8 cellular contexts compared by ENCODE assay signal in genomic region chr2:108447947-108448677, GRCh38. TPM values are rescaled to one million over a fixed set of nuclear protein-coding genes. Genes with fewer than 3 reads are reported as not detected.
DNase-seq lines count a peak whose midpoint lies in the region; ATAC-seq and TF ChIP-seq lines count a peak whose summit lies in the region.

No MANE protein-coding gene starts in this region.

- H3K36me3 ChIP-seq in HCT116 (ENCODE audit: control insufficient read depth in 1 of 2, insufficient read depth in 2 of 2, low read length in 2 of 2) (peaks cover 3 to 8% of the 10 kb centered on the region in 2 experiments; a peak in 2 of 4 replicates), iPS-20b (ENCODE audit: insufficient read depth, low read depth, low read length) (peaks cover 24% of the 10 kb centered on the region), stomach smooth muscle (ENCODE audit: control insufficient read depth in 2 of 2, insufficient read depth in 2 of 2, low read length in 2 of 2) (peaks cover 3 to 4% of the 10 kb centered on the region in 2 donors)

- H3K27ac Mint-ChIP-seq in activated CD8-positive, alpha-beta T cell treated with anti-CD3 and anti-CD28 coated beads, Interleukin-2, amount 10 ng/mL, durations not matched to agents 7 days and 5 days, result peak overlapping the region; percentile 92

- ATAC-seq in HCT116 (no peak), HG03139 (IDR thresholded peaks at IDR 0.05; ENCODE audit: unreplicated experiment) (no peak)
- ATAC-seq in activated CD8-positive, alpha-beta T cell treated with anti-CD3 and anti-CD28 coated beads, Interleukin-2, amount 10 ng/mL, durations not matched to agents 7 days and 5 days, result no peak

- TF ChIP-seq CTCF in AG10803 (conservative IDR thresholded peaks at IDR 0.05; ENCODE audit: low read length), result no peak
- TF ChIP-seq CTCF in HCT116 (IDR thresholded peaks at IDR 0.05 in 2 of 3, conservative IDR thresholded peaks at IDR 0.05 in 1 of 3; ENCODE audit: borderline replicate concordance in 1 of 3, insufficient read depth in 1 of 3, low read depth in 2 of 3, low read length in 2 of 3), result no peak

- peak overlapping the region; percentile 92 for H3K4me3 Mint-ChIP-seq in activated CD8-positive, alpha-beta T cell treated with anti-CD3 and anti-CD28 coated beads, Interleukin-2, amount 10 ng/mL, durations not matched to agents 7 days and 5 days

- peaks cover 27% of the 10 kb centered on the region for H3K36me3 Mint-ChIP-seq in activated CD8-positive, alpha-beta T cell treated with anti-CD3 and anti-CD28 coated beads, Interleukin-2, amount 10 ng/mL, durations not matched to agents 7 days and 5 days (ENCODE audit: low read depth)

- BruUV-seq in HCT116 (replicated peaks; lab: Mats Ljungman, UMichigan), result no TSS peak

- TF ChIP-seq POLR2A in HCT116 (IDR thresholded peaks at IDR 0.05; ENCODE audit: borderline replicate concordance, extremely low read depth, insufficient read depth, insufficient read length), result peak; percentile 5

- H3K9me3 Mint-ChIP-seq in activated CD8-positive, alpha-beta T cell treated with anti-CD3 and anti-CD28 coated beads, Interleukin-2, amount 10 ng/mL, durations not matched to agents 7 days and 5 days (ENCODE audit: insufficient read depth), result peaks cover 6% of the 10 kb centered on the region

- H3K27ac ChIP-seq in HCT116 (ENCODE audit: low read depth, low read length), result peak overlapping the region; percentile 75
- H3K27ac ChIP-seq in iPS-20b (ENCODE audit: low read length), result peak overlapping the region; percentile 69
- H3K27ac ChIP-seq in stomach smooth muscle (ENCODE audit: low read length), result peak overlapping the region; percentile 78

- DNase-seq in AG10803 (ENCODE audit: low read depth) (no peak), HCT116 (ENCODE audit: low read depth, low spot score) (no peak), GM19240 (ENCODE audit: insufficient read length, low spot score) (no peak), NCI-H1436 (lab: John Stamatoyannopoulos, UW) (no peak)
- DNase-seq in activated CD8-positive, alpha-beta T cell treated with anti-CD3 and anti-CD28 coated beads, Interleukin-2, amount 10 ng/mL, durations not matched to agents 7 days and 5 days, result no peak

- H3K9me3 ChIP-seq in HCT116 (ENCODE audit: control insufficient read depth in 1 of 2, insufficient read depth in 1 of 2, low read depth in 1 of 2, low read length in 2 of 2), result no peaks in the 10 kb centered on the region
- H3K9me3 ChIP-seq in iPS-20b (ENCODE audit: insufficient read depth, low read depth, low read length), result no peaks in the 10 kb centered on the region
- H3K9me3 ChIP-seq in stomach smooth muscle (ENCODE audit: control insufficient read depth in 2 of 2, low read length in 2 of 2), result no peaks in the 10 kb centered on the region

- H3K4me3 ChIP-seq in AG10803 (ENCODE audit: low read length), result peak overlapping the region; percentile 99
- peak overlapping the region; percentile 96 to 98 for H3K4me3 ChIP-seq in HCT116 (replicated peaks in 1 of 2; ENCODE audit: low read depth in 1 of 2, low read length in 2 of 2)
- H3K4me3 ChIP-seq in iPS-20b (ENCODE audit: low read length), result peak overlapping the region; percentile 99
- H3K4me3 ChIP-seq in stomach smooth muscle (ENCODE audit: low read length in 2 of 2), result peak overlapping the region; percentile 91 to 96

- TF ChIP-seq RAD21 in HCT116 (IDR thresholded peaks at IDR 0.05; ENCODE audit: low read depth), result no peak

- H3K9ac ChIP-seq in HCT116 (ENCODE audit: low read length) (peak overlapping the region; percentile 83), iPS-20b (ENCODE audit: low read depth, low read length) (peak overlapping the region; percentile 97; the same call in 1 of the 2 replicates), stomach smooth muscle (ENCODE audit: low read length in 2 of 2) (peak overlapping the region; percentile 78 to 93)

- POLR2A ChIA-PET in HCT116 (lab: Charles Lee), result no interaction called here
- POLR2A ChIA-PET in activated CD8-positive, alpha-beta T cell treated with anti-CD3 and anti-CD28 coated beads, Interleukin-2, amount 10 ng/mL, durations not matched to agents 7 days and 5 days (lab: Charles Lee), result interaction anchor here (0.8 to 2.0 kb wide), 7 partner anchors 9 to 139 kb away, joined by 3 to 9 read pairs (median 4); partner anchors contain the start of gene LIMS1

- CTCF ChIA-PET in HCT116 (lab: Charles Lee), result no interaction called here
- CTCF ChIA-PET in activated CD8-positive, alpha-beta T cell treated with anti-CD3 and anti-CD28 coated beads, Interleukin-2, amount 10 ng/mL, durations not matched to agents 7 days and 5 days (lab: Charles Lee), result interaction anchor here (1.7 to 2.2 kb wide), 4 partner anchors 9 to 188 kb away, joined by 6 to 8 read pairs (median 8); no protein-coding TSS in a partner anchor

- H3K9me2 ChIP-seq in HCT116 (ENCODE audit: insufficient read depth), result no peaks in the 10 kb centered on the region

- no peak overlapping the region for H2AFZ ChIP-seq in HCT116 (ENCODE audit: low read depth, low read length, poor library complexity, severe bottlenecking)

- H3K79me2 ChIP-seq in HCT116 (ENCODE audit: insufficient read depth, low read length), result peaks cover 13% of the 10 kb centered on the region

- H3K27me3 ChIP-seq in HCT116 (ENCODE audit: insufficient read depth, low read length) (no peaks in the 10 kb centered on the region), iPS-20b (ENCODE audit: insufficient read depth, low read length) (no peaks in the 10 kb centered on the region), stomach smooth muscle (ENCODE audit: control insufficient read depth in 1 of 2, insufficient read depth in 2 of 2, low read length in 2 of 2) (no peaks in the 10 kb centered on the region)

- H4K20me1 ChIP-seq in HCT116 (ENCODE audit: insufficient read depth), result no peaks in the 10 kb centered on the region

- intact Hi-C loops in HCT116 (cut with micrococcal nuclease), result no loop called here

- H3K4me2 ChIP-seq in HCT116 (ENCODE audit: low read length), result peak overlapping the region; percentile 82

- H3K4me1 ChIP-seq in HCT116 (ENCODE audit: control insufficient read depth in 1 of 2, insufficient read depth in 2 of 2, low read length in 2 of 2), result peaks cover 5 to 12% of the 10 kb centered on the region in 2 experiments; a peak in 3 of 4 replicates
- H3K4me1 ChIP-seq in iPS-20b (ENCODE audit: insufficient read depth, low read length), result peaks cover 5% of the 10 kb centered on the region
- H3K4me1 ChIP-seq in stomach smooth muscle (ENCODE audit: control insufficient read depth, insufficient read depth, low read length), result peaks cover 4% of the 10 kb centered on the region

- H3K27me3 Mint-ChIP-seq in activated CD8-positive, alpha-beta T cell treated with anti-CD3 and anti-CD28 coated beads, Interleukin-2, amount 10 ng/mL, durations not matched to agents 7 days and 5 days (ENCODE audit: low read depth), result no peaks in the 10 kb centered on the region

- RAD21 ChIA-PET in HCT116 (lab: Charles Lee; ENCODE audit: low non-redundant PET in 1 of 2, low total read pairs in 2 of 2, uncharacterized antibody in 2 of 2, unreplicated experiment in 2 of 2), result no interaction called here

- peaks cover 40% of the 10 kb centered on the region for H3K4me1 Mint-ChIP-seq in activated CD8-positive, alpha-beta T cell treated with anti-CD3 and anti-CD28 coated beads, Interleukin-2, amount 10 ng/mL, durations not matched to agents 7 days and 5 days (ENCODE audit: low read depth)

TF ChIP-seq in HCT116, 20 proteins besides CTCF, POLR2A, EP300 and RAD21:
- no peak for TF ChIP-seq SRF (IDR thresholded peaks at IDR 0.05; ENCODE audit: low read depth)

RNA-seq across cellular contexts. Expression of gene GCC2, which starts 0.9 kb away (rescaled TPM):
- total RNA-seq in HCT116 (2021; ENCODE audit: unreplicated experiment), result 28.2 TPM
- 4.5 and 5.6 TPM in 2 replicates for polyA plus RNA-seq in HCT116 (2012)
- total RNA-seq in activated CD8-positive, alpha-beta T cell treated with anti-CD3 and anti-CD28 coated beads, Interleukin-2, amount 10 ng/mL, durations not matched to agents 7 days and 5 days, result 10 to 100 TPM; 38.8 to 41.4 TPM
